Comparison of ENCODE assay signal across 26 cellular contexts in genomic region chr10:112827091-112827490, GRCh38.
"Had no signal": no experiment of that assay in that cellular context is flagged by ENCODE, and none has a peak within 500 bp of the region (broad histone marks: within the 10 kb centered on the region; RNA-seq: fewer than 3 reads in every experiment).

No MANE protein-coding gene starts in this region.

- H3K9me3 Mint-ChIP-seq: dendritic cell treated with granulocyte-macrophage colony-stimulating factor and Interleukin-4, amounts not matched to agents 40 ng/mL and 50 ng/mL, for 4 days; effector memory CD8-positive, alpha-beta T cell; endodermal cell; immature natural killer cell; mesothelial cell of epicardium; naive B cell; naive thymus-derived CD8-positive, alpha-beta T cell had no signal

- H3K4me3 ChIP-seq: colonic mucosa, gastroesophageal sphincter, heart left ventricle, hepatocyte, left lung, lower lobe of right lung, mucosa of descending colon had no signal

- DNase-seq: colonic mucosa; cortex of kidney; effector CD8-positive, alpha-beta T cell; effector memory CD8-positive, alpha-beta T cell; endodermal cell; erythroblast; foreskin keratinocyte; heart left ventricle; hypothalamus; immature natural killer cell; islet precursor cell; left cardiac atrium; left lung; left ventricle myocardium superior; lower lobe of right lung; mesenchymal stem cell; mucosa of descending colon; naive B cell; naive thymus-derived CD8-positive, alpha-beta T cell had no signal

- H3K4me1 Mint-ChIP-seq: naive B cell; naive thymus-derived CD8-positive, alpha-beta T cell had no signal

- H3K9me3 ChIP-seq: colonic mucosa, gastroesophageal sphincter, heart left ventricle, left lung, lower lobe of right lung, mucosa of descending colon had no signal

- H3K27ac Mint-ChIP-seq: dendritic cell treated with granulocyte-macrophage colony-stimulating factor and Interleukin-4, amounts not matched to agents 40 ng/mL and 50 ng/mL, for 4 days; effector memory CD8-positive, alpha-beta T cell; endodermal cell; immature natural killer cell; mesothelial cell of epicardium; naive thymus-derived CD8-positive, alpha-beta T cell had no signal

- H3K36me3 Mint-ChIP-seq: mesothelial cell of epicardium had no signal

- H3K36me3 ChIP-seq: colonic mucosa, gastroesophageal sphincter, heart left ventricle, left lung, lower lobe of right lung had no signal

- H3K27me3 ChIP-seq: colonic mucosa, foreskin keratinocyte, gastroesophageal sphincter, heart left ventricle, hepatocyte, left lung had no signal

- H3K4me1 ChIP-seq: colonic mucosa, gastroesophageal sphincter, heart left ventricle, left lung, lower lobe of right lung had no signal

- H3K27ac ChIP-seq: colonic mucosa, epithelial cell of prostate, foreskin keratinocyte, gastroesophageal sphincter, heart left ventricle, hepatocyte, left lung, lower lobe of right lung had no signal

- FAIRE-seq: endometrium, frontal cortex had no signal

- H3K27me3 Mint-ChIP-seq: effector memory CD8-positive, alpha-beta T cell; naive B cell; naive thymus-derived CD8-positive, alpha-beta T cell had no signal

- H3K4me3 Mint-ChIP-seq: dendritic cell treated with granulocyte-macrophage colony-stimulating factor and Interleukin-4, amounts not matched to agents 40 ng/mL and 50 ng/mL, for 4 days; effector memory CD8-positive, alpha-beta T cell; endodermal cell; immature natural killer cell; mesothelial cell of epicardium; naive B cell; naive thymus-derived CD8-positive, alpha-beta T cell had no signal
